In genomic region chr3:50212971-50213370, GRCh38 we compare ENCODE assay signal across 22 cellular contexts. TPM values are rescaled to one million over a fixed set of nuclear protein-coding genes. Genes with fewer than 3 reads are reported as not detected.
DNase-seq lines count a peak whose midpoint lies in the region; ATAC-seq and TF ChIP-seq lines count a peak whose summit lies in the region.
"Had no signal": no experiment of that assay in that cellular context is flagged by ENCODE, and none has a peak within 500 bp of the region (broad histone marks: within the 10 kb centered on the region; RNA-seq: fewer than 3 reads in every experiment).

No MANE protein-coding gene starts in this region.

- peaks cover 5 to 7% of the 10 kb centered on the region in 2 donors for H3K27me3 Mint-ChIP-seq in T-cell
- H3K27me3 Mint-ChIP-seq: IgD-negative memory B cell had no signal

- no peak overlapping the region for H3K4me3 Mint-ChIP-seq in T-cell
- H3K4me3 Mint-ChIP-seq: GM23338, IgD-negative memory B cell had no signal

- H3K4me1 ChIP-seq in NT2/D1 (ENCODE audit: insufficient read depth, insufficient read length) = peaks cover 23% of the 10 kb centered on the region
- H3K4me1 ChIP-seq in right lobe of liver = peaks cover 0 to 65% (median 22%) of the 10 kb centered on the region in 4 donors

- H3K9me3 ChIP-seq in NT2/D1 (ENCODE audit: insufficient read depth, low read length) (peaks cover 7% of the 10 kb centered on the region; the same call in 1 of the 2 replicates), right lobe of liver (no peaks in the 10 kb centered on the region)

- POLR2A ChIA-PET in T-cell (lab: Charles Lee) = no interaction called here

- no peak for ATAC-seq in right lobe of liver
- ATAC-seq in HG03039 (IDR thresholded peaks at IDR 0.05; ENCODE audit: unreplicated experiment) = no peak
- no peak for ATAC-seq in T-cell (replicated peaks in 1 of 4)

- CTCF ChIA-PET in T-cell (lab: Charles Lee) = no interaction called here

- 21% methylated on average over 2 of the region's 3 CpGs for WGBS in right lobe of liver (ENCODE audit: insufficient coverage, low coverage, low lambda C conversion rate, missing lambda C conversion rate)

- no peak for DNase-seq in NT2/D1 (ENCODE audit: low read depth, low spot score)
- no peak for DNase-seq in right lobe of liver
- peak in 5 of 49 donors; percentile 32 to 67 (median 55) for DNase-seq in substantia nigra (lab: John Stamatoyannopoulos, UW)
- DNase-seq in T-cell = no peak
- DNase-seq in mesenteric fat pad (ENCODE audit: low spot score) = no peak
- DNase-seq in AML-193 (lab: John Stamatoyannopoulos, UW) = no peak
- DNase-seq: DMS53, GDM1, HCEC 1CT, NCI-H1694 treated with DMSO at 0.1 percent for 48 hours, NCI-H2081 treated with DMSO at 0.1 percent for 48 hours, NCI-H2171 treated with DMSO at 0.1 percent for 48 hours, NCI-H446, PC-3, SHP77 had no signal

- peak overlapping the region; percentile 92 for H3K27ac ChIP-seq in cingulate gyrus (ENCODE audit: low read depth, low read length)
- peak overlapping the region; percentile 17 to 99 (median 89) for H3K27ac ChIP-seq in right lobe of liver
- H3K27ac ChIP-seq in substantia nigra (ENCODE audit: low read depth, low read length, poor library complexity, severe bottlenecking) = peak overlapping the region; percentile 99
- H3K27ac ChIP-seq: SK-N-MC had no signal

- H3K9ac ChIP-seq in NT2/D1 (ENCODE audit: insufficient read length, low read depth) = peak overlapping the region; percentile 33

- TF ChIP-seq POLR2A in right lobe of liver (IDR thresholded peaks at IDR 0.05) = no peak

- H3K36me3 ChIP-seq in NT2/D1 (ENCODE audit: insufficient read depth, insufficient read length, low read length) (no peaks in the 10 kb centered on the region), right lobe of liver (peaks cover 0 to 36% (median 4%) of the 10 kb centered on the region in 4 donors)

- no peaks in the 10 kb centered on the region for H3K4me1 Mint-ChIP-seq in T-cell

- intact Hi-C loops in right lobe of liver (cut with DNase I) = no loop called here

- H3K4me3 ChIP-seq in NT2/D1 (ENCODE audit: insufficient read length, low read depth) = no peak overlapping the region
- peak overlapping the region in 1 of 3 donors; percentile 2 for H3K4me3 ChIP-seq in right lobe of liver
- H3K4me3 ChIP-seq: GM23338, SK-N-MC had no signal

- no peaks in the 10 kb centered on the region for H3K36me3 Mint-ChIP-seq in T-cell
- H3K36me3 Mint-ChIP-seq: IgD-negative memory B cell had no signal

- no peak for TF ChIP-seq CTCF in right lobe of liver (IDR thresholded peaks at IDR 0.05)

- H3K27me3 ChIP-seq in NT2/D1 (ENCODE audit: insufficient read depth, insufficient read length) (peaks cover 4% of the 10 kb centered on the region), right lobe of liver (no peaks in the 10 kb centered on the region)

- H3K27ac Mint-ChIP-seq in T-cell = no peak overlapping the region
- H3K27ac Mint-ChIP-seq: GM23338, IgD-negative memory B cell had no signal

- no peaks in the 10 kb centered on the region for H3K9me3 Mint-ChIP-seq in T-cell
- H3K9me3 Mint-ChIP-seq: GM23338, IgD-negative memory B cell had no signal

RNA-seq across cellular contexts. Expression of gene SLC38A3, which starts 7.9 kb away (rescaled TPM):
- total RNA-seq in right lobe of liver (100 to 1,000 TPM in 4 of 6 experiments, 10 to 100 TPM in 2; 77.7 to 311 (median 190) TPM), T-cell (under 1 TPM in 4 of 5 donors, not detected in 1; 0.29 to 0.98 (median 0.44) TPM), mesenteric fat pad (0.39 TPM)
- total RNA-seq: A172, MCF 10A had no signal

RNA-seq across cellular contexts. Expression of gene GNAT1, which starts 21.6 kb away (rescaled TPM):
- total RNA-seq in right lobe of liver = under 1 TPM in 1 of 6 experiments, not detected in 5; 0.07 TPM
- under 1 TPM in 1 of 5 donors, not detected in 4; 0.28 TPM for total RNA-seq in T-cell
- total RNA-seq in mesenteric fat pad = not detected
- total RNA-seq: A172, GM23338, MCF 10A had no signal

RNA-seq across cellular contexts. Expression of gene GNAI2, which starts 23.0 kb away (rescaled TPM):
- 100 to 1,000 TPM in 2 of 6 experiments, 10 to 100 TPM in 4; 73.3 to 125 (median 98.7) TPM for total RNA-seq in right lobe of liver
- 100 to 1,000 TPM; 257 to 313 (median 287) TPM for total RNA-seq in T-cell
- 309 TPM for total RNA-seq in mesenteric fat pad

RNA-seq across cellular contexts. Expression of gene SEMA3B, which starts 56.0 kb away (rescaled TPM):
- total RNA-seq in right lobe of liver = 1 to 10 TPM; 1.7 to 4.5 (median 2.6) TPM
- total RNA-seq in T-cell = 1 to 10 TPM in 3 of 5 donors, under 1 TPM in 2; 0.33 to 2.5 (median 1.5) TPM
- 22.1 TPM for total RNA-seq in mesenteric fat pad

RNA-seq across cellular contexts. Expression of gene SEMA3F, which starts 57.8 kb away (rescaled TPM):
- total RNA-seq in right lobe of liver = 1 to 10 TPM; 1.2 to 5.9 (median 4.2) TPM
- under 1 TPM in 4 of 5 donors, not detected in 1; 0.32 to 0.46 (median 0.36) TPM for total RNA-seq in T-cell
- 51.5 TPM for total RNA-seq in mesenteric fat pad

Comparison
In these comparisons a context has a peak if more than half of its experiments do, and no peak if none do; other contexts are left out.
1. RNA of gene SLC38A3, which starts 7.9 kb away (total RNA-seq): 77.7 to 311 TPM in right lobe of liver; 0.39 TPM in mesenteric fat pad (single experiment) and 0.29 to 0.98 TPM in T-cell; every median in the first group is over 10 times any median in the second.
2. Peak in every context shown above with its lines, with median percentiles within 50 percentile points of each other: H3K27ac ChIP-seq.